In the genomic region with DNA sequence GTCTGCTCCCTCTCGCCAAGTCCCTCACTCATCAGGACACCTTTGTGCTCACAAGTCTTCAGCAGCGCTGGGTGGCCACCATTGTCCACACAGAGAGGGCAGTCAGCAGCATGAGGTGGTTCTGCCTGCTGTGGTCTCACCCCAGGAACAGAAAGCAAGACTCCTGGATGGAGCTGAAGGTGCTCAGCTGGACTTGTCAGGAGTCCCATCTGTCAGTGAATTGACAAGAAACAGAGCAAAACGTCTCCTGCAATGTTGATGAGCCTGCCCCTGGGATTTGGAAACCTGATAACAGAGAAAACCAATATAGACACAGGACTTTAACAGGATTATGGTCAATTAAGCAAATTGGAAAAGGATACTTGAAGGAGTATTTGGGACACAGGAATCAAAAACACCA, we compare ENCODE assay signal across 1 cellular context.
TF ChIP-seq lines count a peak whose summit lies in the region.

No MANE protein-coding gene starts in this region.

TF ChIP-seq in H1, 55 proteins besides CTCF, POLR2A, EP300 and RAD21 (continued from another document):
- TF ChIP-seq, protein P1, sequence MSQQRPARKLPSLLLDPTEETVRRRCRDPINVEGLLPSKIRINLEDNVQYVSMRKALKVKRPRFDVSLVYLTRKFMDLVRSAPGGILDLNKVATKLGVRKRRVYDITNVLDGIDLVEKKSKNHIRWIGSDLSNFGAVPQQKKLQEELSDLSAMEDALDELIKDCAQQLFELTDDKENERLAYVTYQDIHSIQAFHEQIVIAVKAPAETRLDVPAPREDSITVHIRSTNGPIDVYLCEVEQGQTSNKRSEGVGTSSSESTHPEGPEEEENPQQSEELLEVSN (IDR thresholded peaks at IDR 0.05): no peak
- TF ChIP-seq, protein P2, sequence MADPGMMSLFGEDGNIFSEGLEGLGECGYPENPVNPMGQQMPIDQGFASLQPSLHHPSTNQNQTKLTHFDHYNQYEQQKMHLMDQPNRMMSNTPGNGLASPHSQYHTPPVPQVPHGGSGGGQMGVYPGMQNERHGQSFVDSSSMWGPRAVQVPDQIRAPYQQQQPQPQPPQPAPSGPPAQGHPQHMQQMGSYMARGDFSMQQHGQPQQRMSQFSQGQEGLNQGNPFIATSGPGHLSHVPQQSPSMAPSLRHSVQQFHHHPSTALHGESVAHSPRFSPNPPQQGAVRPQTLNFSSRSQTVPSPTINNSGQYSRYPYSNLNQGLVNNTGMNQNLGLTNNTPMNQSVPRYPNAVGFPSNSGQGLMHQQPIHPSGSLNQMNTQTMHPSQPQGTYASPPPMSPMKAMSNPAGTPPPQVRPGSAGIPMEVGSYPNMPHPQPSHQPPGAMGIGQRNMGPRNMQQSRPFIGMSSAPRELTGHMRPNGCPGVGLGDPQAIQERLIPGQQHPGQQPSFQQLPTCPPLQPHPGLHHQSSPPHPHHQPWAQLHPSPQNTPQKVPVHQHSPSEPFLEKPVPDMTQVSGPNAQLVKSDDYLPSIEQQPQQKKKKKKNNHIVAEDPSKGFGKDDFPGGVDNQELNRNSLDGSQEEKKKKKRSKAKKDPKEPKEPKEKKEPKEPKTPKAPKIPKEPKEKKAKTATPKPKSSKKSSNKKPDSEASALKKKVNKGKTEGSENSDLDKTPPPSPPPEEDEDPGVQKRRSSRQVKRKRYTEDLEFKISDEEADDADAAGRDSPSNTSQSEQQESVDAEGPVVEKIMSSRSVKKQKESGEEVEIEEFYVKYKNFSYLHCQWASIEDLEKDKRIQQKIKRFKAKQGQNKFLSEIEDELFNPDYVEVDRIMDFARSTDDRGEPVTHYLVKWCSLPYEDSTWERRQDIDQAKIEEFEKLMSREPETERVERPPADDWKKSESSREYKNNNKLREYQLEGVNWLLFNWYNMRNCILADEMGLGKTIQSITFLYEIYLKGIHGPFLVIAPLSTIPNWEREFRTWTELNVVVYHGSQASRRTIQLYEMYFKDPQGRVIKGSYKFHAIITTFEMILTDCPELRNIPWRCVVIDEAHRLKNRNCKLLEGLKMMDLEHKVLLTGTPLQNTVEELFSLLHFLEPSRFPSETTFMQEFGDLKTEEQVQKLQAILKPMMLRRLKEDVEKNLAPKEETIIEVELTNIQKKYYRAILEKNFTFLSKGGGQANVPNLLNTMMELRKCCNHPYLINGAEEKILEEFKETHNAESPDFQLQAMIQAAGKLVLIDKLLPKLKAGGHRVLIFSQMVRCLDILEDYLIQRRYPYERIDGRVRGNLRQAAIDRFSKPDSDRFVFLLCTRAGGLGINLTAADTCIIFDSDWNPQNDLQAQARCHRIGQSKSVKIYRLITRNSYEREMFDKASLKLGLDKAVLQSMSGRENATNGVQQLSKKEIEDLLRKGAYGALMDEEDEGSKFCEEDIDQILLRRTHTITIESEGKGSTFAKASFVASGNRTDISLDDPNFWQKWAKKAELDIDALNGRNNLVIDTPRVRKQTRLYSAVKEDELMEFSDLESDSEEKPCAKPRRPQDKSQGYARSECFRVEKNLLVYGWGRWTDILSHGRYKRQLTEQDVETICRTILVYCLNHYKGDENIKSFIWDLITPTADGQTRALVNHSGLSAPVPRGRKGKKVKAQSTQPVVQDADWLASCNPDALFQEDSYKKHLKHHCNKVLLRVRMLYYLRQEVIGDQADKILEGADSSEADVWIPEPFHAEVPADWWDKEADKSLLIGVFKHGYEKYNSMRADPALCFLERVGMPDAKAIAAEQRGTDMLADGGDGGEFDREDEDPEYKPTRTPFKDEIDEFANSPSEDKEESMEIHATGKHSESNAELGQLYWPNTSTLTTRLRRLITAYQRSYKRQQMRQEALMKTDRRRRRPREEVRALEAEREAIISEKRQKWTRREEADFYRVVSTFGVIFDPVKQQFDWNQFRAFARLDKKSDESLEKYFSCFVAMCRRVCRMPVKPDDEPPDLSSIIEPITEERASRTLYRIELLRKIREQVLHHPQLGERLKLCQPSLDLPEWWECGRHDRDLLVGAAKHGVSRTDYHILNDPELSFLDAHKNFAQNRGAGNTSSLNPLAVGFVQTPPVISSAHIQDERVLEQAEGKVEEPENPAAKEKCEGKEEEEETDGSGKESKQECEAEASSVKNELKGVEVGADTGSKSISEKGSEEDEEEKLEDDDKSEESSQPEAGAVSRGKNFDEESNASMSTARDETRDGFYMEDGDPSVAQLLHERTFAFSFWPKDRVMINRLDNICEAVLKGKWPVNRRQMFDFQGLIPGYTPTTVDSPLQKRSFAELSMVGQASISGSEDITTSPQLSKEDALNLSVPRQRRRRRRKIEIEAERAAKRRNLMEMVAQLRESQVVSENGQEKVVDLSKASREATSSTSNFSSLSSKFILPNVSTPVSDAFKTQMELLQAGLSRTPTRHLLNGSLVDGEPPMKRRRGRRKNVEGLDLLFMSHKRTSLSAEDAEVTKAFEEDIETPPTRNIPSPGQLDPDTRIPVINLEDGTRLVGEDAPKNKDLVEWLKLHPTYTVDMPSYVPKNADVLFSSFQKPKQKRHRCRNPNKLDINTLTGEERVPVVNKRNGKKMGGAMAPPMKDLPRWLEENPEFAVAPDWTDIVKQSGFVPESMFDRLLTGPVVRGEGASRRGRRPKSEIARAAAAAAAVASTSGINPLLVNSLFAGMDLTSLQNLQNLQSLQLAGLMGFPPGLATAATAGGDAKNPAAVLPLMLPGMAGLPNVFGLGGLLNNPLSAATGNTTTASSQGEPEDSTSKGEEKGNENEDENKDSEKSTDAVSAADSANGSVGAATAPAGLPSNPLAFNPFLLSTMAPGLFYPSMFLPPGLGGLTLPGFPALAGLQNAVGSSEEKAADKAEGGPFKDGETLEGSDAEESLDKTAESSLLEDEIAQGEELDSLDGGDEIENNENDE (IDR thresholded peaks at IDR 0.05; ENCODE audit: insufficient replicate concordance, low read length): no peak
- TF ChIP-seq HDAC6 (IDR thresholded peaks at IDR 0.05; ENCODE audit: low read depth, low read length) (no peak), GTF2F1 (IDR thresholded peaks at IDR 0.05; ENCODE audit: borderline replicate concordance, low read depth, low read length) (no peak), TAF1 (IDR thresholded peaks at IDR 0.05; ENCODE audit: low read depth, low read length) (no peak), SIRT6 (IDR thresholded peaks at IDR 0.05; ENCODE audit: low read length) (no peak), CTBP2 (IDR thresholded peaks at IDR 0.05; ENCODE audit: borderline replicate concordance, insufficient read depth, insufficient read length, low read length) (no peak), SRF (IDR thresholded peaks at IDR 0.05; ENCODE audit: low read depth, low read length) (no peak)
- TF ChIP-seq, protein P3, sequence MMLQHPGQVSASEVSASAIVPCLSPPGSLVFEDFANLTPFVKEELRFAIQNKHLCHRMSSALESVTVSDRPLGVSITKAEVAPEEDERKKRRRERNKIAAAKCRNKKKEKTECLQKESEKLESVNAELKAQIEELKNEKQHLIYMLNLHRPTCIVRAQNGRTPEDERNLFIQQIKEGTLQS (IDR thresholded peaks at IDR 0.05; ENCODE audit: insufficient read depth, low read depth, low read length): no peak
TF ChIP-seq in H1: peak in this region for 0.
